ENCODE assay signal across 2 cellular contexts in the genomic region with DNA sequence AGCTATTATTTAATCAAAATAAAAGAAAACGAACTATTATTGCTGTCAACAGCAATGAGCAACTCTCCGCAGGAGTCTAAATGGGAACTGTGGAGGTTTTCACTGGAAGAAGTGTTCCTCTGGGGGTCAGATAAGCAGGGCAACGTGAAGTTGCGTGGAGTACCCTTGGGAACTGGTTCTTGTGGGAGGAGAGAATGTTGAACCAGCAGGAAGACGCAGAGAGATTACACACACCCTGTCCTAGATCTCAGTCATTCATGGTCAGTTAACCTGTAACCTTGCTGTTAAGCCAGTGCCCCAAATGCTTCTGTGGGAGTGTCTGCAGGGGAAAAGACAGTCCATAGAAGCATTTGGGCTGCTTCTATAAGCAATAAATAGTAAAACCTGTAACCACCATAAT.
TF ChIP-seq lines count a peak whose summit lies in the region.

No MANE protein-coding gene starts in this region.

TF ChIP-seq in HCT116, 20 proteins besides CTCF, POLR2A, EP300 and RAD21 (continued from another document):
- TF ChIP-seq, protein P1, sequence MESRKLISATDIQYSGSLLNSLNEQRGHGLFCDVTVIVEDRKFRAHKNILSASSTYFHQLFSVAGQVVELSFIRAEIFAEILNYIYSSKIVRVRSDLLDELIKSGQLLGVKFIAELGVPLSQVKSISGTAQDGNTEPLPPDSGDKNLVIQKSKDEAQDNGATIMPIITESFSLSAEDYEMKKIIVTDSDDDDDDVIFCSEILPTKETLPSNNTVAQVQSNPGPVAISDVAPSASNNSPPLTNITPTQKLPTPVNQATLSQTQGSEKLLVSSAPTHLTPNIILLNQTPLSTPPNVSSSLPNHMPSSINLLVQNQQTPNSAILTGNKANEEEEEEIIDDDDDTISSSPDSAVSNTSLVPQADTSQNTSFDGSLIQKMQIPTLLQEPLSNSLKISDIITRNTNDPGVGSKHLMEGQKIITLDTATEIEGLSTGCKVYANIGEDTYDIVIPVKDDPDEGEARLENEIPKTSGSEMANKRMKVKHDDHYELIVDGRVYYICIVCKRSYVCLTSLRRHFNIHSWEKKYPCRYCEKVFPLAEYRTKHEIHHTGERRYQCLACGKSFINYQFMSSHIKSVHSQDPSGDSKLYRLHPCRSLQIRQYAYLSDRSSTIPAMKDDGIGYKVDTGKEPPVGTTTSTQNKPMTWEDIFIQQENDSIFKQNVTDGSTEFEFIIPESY (IDR thresholded peaks at IDR 0.05; ENCODE audit: extremely low read depth, insufficient replicate concordance, low read length): no peak
- TF ChIP-seq ZNF274 (IDR thresholded peaks at IDR 0.05; ENCODE audit: low read depth, low read length) (no peak), CEBPB (IDR thresholded peaks at IDR 0.05; ENCODE audit: low read depth) (no peak), ZFX (IDR thresholded peaks at IDR 0.05) (no peak), EZH2phosphoT487 (IDR thresholded peaks at IDR 0.05; ENCODE audit: borderline replicate concordance) (no peak), JUND (IDR thresholded peaks at IDR 0.05) (no peak), EZH2 (IDR thresholded peaks at IDR 0.05) (no peak)

TF ChIP-seq in GM23338, 12 proteins besides CTCF, POLR2A, EP300 and RAD21 (continued from another document):
- TF ChIP-seq, protein P2, sequence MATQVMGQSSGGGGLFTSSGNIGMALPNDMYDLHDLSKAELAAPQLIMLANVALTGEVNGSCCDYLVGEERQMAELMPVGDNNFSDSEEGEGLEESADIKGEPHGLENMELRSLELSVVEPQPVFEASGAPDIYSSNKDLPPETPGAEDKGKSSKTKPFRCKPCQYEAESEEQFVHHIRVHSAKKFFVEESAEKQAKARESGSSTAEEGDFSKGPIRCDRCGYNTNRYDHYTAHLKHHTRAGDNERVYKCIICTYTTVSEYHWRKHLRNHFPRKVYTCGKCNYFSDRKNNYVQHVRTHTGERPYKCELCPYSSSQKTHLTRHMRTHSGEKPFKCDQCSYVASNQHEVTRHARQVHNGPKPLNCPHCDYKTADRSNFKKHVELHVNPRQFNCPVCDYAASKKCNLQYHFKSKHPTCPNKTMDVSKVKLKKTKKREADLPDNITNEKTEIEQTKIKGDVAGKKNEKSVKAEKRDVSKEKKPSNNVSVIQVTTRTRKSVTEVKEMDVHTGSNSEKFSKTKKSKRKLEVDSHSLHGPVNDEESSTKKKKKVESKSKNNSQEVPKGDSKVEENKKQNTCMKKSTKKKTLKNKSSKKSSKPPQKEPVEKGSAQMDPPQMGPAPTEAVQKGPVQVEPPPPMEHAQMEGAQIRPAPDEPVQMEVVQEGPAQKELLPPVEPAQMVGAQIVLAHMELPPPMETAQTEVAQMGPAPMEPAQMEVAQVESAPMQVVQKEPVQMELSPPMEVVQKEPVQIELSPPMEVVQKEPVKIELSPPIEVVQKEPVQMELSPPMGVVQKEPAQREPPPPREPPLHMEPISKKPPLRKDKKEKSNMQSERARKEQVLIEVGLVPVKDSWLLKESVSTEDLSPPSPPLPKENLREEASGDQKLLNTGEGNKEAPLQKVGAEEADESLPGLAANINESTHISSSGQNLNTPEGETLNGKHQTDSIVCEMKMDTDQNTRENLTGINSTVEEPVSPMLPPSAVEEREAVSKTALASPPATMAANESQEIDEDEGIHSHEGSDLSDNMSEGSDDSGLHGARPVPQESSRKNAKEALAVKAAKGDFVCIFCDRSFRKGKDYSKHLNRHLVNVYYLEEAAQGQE (IDR thresholded peaks at IDR 0.05; ENCODE audit: unreplicated experiment): no peak
- TF ChIP-seq JUNB (IDR thresholded peaks at IDR 0.05; ENCODE audit: unreplicated experiment): no peak
- no peak for TF ChIP-seq NANOG (IDR thresholded peaks at IDR 0.05; ENCODE audit: borderline replicate concordance)
- TF ChIP-seq CREB1 (CRISPR knock-in tag; IDR thresholded peaks at IDR 0.05; ENCODE audit: low read depth): no peak
- no peak for TF ChIP-seq EZH2phosphoT487 (IDR thresholded peaks at IDR 0.05; ENCODE audit: unreplicated experiment)
- TF ChIP-seq, protein P3, sequence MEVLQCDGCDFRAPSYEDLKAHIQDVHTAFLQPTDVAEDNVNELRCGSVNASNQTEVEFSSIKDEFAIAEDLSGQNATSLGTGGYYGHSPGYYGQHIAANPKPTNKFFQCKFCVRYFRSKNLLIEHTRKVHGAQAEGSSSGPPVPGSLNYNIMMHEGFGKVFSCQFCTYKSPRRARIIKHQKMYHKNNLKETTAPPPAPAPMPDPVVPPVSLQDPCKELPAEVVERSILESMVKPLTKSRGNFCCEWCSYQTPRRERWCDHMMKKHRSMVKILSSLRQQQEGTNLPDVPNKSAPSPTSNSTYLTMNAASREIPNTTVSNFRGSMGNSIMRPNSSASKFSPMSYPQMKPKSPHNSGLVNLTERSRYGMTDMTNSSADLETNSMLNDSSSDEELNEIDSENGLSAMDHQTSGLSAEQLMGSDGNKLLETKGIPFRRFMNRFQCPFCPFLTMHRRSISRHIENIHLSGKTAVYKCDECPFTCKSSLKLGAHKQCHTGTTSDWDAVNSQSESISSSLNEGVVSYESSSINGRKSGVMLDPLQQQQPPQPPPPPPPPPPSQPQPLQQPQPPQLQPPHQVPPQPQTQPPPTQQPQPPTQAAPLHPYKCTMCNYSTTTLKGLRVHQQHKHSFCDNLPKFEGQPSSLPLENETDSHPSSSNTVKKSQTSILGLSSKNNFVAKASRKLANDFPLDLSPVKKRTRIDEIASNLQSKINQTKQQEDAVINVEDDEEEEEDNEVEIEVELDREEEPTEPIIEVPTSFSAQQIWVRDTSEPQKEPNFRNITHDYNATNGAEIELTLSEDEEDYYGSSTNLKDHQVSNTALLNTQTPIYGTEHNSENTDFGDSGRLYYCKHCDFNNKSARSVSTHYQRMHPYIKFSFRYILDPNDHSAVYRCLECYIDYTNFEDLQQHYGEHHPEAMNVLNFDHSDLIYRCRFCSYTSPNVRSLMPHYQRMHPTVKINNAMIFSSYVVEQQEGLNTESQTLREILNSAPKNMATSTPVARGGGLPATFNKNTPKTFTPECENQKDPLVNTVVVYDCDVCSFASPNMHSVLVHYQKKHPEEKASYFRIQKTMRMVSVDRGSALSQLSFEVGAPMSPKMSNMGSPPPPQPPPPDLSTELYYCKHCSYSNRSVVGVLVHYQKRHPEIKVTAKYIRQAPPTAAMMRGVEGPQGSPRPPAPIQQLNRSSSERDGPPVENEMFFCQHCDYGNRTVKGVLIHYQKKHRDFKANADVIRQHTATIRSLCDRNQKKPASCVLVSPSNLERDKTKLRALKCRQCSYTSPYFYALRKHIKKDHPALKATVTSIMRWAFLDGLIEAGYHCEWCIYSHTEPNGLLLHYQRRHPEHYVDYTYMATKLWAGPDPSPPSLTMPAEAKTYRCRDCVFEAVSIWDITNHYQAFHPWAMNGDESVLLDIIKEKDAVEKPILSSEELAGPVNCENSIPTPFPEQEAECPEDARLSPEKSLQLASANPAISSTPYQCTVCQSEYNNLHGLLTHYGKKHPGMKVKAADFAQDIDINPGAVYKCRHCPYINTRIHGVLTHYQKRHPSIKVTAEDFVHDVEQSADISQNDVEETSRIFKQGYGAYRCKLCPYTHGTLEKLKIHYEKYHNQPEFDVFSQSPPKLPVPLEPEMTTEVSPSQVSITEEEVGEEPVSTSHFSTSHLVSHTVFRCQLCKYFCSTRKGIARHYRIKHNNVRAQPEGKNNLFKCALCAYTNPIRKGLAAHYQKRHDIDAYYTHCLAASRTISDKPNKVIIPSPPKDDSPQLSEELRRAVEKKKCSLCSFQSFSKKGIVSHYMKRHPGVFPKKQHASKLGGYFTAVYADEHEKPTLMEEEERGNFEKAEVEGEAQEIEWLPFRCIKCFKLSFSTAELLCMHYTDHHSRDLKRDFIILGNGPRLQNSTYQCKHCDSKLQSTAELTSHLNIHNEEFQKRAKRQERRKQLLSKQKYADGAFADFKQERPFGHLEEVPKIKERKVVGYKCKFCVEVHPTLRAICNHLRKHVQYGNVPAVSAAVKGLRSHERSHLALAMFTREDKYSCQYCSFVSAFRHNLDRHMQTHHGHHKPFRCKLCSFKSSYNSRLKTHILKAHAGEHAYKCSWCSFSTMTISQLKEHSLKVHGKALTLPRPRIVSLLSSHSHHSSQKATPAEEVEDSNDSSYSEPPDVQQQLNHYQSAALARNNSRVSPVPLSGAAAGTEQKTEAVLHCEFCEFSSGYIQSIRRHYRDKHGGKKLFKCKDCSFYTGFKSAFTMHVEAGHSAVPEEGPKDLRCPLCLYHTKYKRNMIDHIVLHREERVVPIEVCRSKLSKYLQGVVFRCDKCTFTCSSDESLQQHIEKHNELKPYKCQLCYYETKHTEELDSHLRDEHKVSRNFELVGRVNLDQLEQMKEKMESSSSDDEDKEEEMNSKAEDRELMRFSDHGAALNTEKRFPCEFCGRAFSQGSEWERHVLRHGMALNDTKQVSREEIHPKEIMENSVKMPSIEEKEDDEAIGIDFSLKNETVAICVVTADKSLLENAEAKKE (CRISPR knock-in tag; IDR thresholded peaks at IDR 0.05): no peak
- no peak for TF ChIP-seq STAT1 (IDR thresholded peaks at IDR 0.05; ENCODE audit: unreplicated experiment)
